ENCODE assay signal across 8 cellular contexts in genomic region chrX:10156199-10157031, GRCh38. TPM values are rescaled to one million over a fixed set of nuclear protein-coding genes. Genes with fewer than 3 reads are reported as not detected.
DNase-seq lines count a peak whose midpoint lies in the region; ATAC-seq, FAIRE-seq and TF ChIP-seq lines count a peak whose summit lies in the region.

Gene CLCN4 (plus strand): TSS chrX:10156975. CDS start chrX:10185033, 28,058 bp downstream.

- H3K9ac ChIP-seq in skeletal muscle satellite cell (ENCODE audit: low read depth, low read length): peak within 1 kb of the TSS; percentile 82

- ATAC-seq in HG02884 (IDR thresholded peaks at IDR 0.05; ENCODE audit: unreplicated experiment) (peak; percentile 58), HG02571 (IDR thresholded peaks at IDR 0.05; ENCODE audit: unreplicated experiment) (no peak)

- H3K4me3 ChIP-seq in cardiac fibroblast (replicated peaks in 1 of 2; ENCODE audit: low read depth in 2 of 2, low read length in 2 of 2) (peak within 1 kb of the TSS; percentile 33 to 34), skeletal muscle satellite cell (ENCODE audit: low read length) (peak within 1 kb of the TSS; percentile 69)

- H3K9me3 ChIP-seq in skeletal muscle satellite cell (replicated peaks; ENCODE audit: low read length): no peaks in the 10 kb centered on the region

- H3K36me3 ChIP-seq in skeletal muscle satellite cell (ENCODE audit: insufficient read depth, low read length): no peaks in the 10 kb centered on the region

- no peak for TF ChIP-seq POLR2A in GM12892 (IDR thresholded peaks at IDR 0.05; ENCODE audit: low read depth, low read length)

- FAIRE-seq in GM12892 (lab: Jason Lieb, UNC): peak; percentile 84

- TF ChIP-seq CTCF in cardiac fibroblast (IDR thresholded peaks at IDR 0.05; ENCODE audit: low read depth, low read length): no peak

- DNase-seq in GM12892 (ENCODE audit: insufficient read length) (no peak), NCI-H748 (lab: John Stamatoyannopoulos, UW; ENCODE audit: unreplicated experiment) (peak; percentile 81), cardiac fibroblast (ENCODE audit: low read depth in 2 of 2) (peak; percentile 36 to 71), islet precursor cell (peak; percentile 82)
- no peak for DNase-seq in activated effector memory CD4-positive, alpha-beta T cell treated with Interleukin-2 at 50 U/mL for 16 hours

- H3K4me1 ChIP-seq in skeletal muscle satellite cell (ENCODE audit: control insufficient read depth, insufficient read depth, low read length): peaks cover 23% of the 10 kb centered on the region

- peak within 1 kb of the TSS; percentile 73 for H3K4me2 ChIP-seq in skeletal muscle satellite cell (ENCODE audit: low read length)

- no peaks in the 10 kb centered on the region for H3K27me3 ChIP-seq in skeletal muscle satellite cell (ENCODE audit: control insufficient read depth, insufficient read depth, low read length)

RNA-seq across cellular contexts. Expression of gene CLCN4, which starts in this region (rescaled TPM):
- 0.74 TPM for polyA plus RNA-seq in GM12892 (2012; ENCODE audit: missing spikeins)
- 2.8 and 3.5 TPM in 2 replicates for total RNA-seq in skeletal muscle satellite cell (2012; rRNA removed)

Comparison
In these comparisons a context has a peak if more than half of its experiments do, and no peak if none do; other contexts are left out.
1. DNase-seq: peak in NCI-H748 (single experiment), cardiac fibroblast (2 of 2) and islet precursor cell (single experiment); none in GM12892 (single experiment) and activated effector memory CD4-positive, alpha-beta T cell treated with Interleukin-2 at 50 U/mL for 16 hours (single experiment).